1 cellular context compared by ENCODE assay signal in the genomic region with DNA sequence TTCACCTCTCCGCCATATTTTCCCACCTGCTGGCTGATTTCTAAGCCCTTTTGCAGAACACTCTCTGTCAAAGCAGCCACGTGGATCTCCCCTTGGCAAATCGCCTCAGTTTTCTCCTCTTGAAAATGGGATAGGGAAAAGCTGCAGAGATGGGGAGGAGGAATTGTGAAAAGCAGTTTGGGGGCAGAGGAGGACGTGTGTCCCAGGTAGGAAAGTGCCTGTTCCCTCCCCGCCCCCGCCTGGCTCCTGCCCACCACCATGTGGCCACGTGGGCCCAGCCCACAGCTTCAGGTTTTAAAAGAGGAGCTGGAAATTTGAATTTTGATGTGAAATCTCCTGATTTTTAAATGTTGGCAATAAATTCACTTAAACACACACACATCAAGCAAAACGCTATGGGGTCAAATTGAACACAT.
TF ChIP-seq lines count a peak whose summit lies in the region.

No MANE protein-coding gene starts in this region.

TF ChIP-seq in SK-N-SH, 30 proteins besides CTCF, POLR2A, EP300 and RAD21 (continued from another document):
- TF ChIP-seq, protein P1, sequence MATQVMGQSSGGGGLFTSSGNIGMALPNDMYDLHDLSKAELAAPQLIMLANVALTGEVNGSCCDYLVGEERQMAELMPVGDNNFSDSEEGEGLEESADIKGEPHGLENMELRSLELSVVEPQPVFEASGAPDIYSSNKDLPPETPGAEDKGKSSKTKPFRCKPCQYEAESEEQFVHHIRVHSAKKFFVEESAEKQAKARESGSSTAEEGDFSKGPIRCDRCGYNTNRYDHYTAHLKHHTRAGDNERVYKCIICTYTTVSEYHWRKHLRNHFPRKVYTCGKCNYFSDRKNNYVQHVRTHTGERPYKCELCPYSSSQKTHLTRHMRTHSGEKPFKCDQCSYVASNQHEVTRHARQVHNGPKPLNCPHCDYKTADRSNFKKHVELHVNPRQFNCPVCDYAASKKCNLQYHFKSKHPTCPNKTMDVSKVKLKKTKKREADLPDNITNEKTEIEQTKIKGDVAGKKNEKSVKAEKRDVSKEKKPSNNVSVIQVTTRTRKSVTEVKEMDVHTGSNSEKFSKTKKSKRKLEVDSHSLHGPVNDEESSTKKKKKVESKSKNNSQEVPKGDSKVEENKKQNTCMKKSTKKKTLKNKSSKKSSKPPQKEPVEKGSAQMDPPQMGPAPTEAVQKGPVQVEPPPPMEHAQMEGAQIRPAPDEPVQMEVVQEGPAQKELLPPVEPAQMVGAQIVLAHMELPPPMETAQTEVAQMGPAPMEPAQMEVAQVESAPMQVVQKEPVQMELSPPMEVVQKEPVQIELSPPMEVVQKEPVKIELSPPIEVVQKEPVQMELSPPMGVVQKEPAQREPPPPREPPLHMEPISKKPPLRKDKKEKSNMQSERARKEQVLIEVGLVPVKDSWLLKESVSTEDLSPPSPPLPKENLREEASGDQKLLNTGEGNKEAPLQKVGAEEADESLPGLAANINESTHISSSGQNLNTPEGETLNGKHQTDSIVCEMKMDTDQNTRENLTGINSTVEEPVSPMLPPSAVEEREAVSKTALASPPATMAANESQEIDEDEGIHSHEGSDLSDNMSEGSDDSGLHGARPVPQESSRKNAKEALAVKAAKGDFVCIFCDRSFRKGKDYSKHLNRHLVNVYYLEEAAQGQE (IDR thresholded peaks at IDR 0.05; ENCODE audit: low read depth, low read length): no peak
- TF ChIP-seq TAF1 (IDR thresholded peaks at IDR 0.05; ENCODE audit: borderline replicate concordance, low read depth, low read length) (no peak), NRF1 (IDR thresholded peaks at IDR 0.05; ENCODE audit: low read depth, low read length) (no peak), YY1 (IDR thresholded peaks at IDR 0.05; ENCODE audit: low read depth) (no peak)
TF ChIP-seq in SK-N-SH: peak in this region for 0.
